8 cellular contexts compared by ENCODE assay signal in genomic region chr3:152474585-152474984, GRCh38.
DNase-seq lines count a peak whose midpoint lies in the region; ATAC-seq, FAIRE-seq and TF ChIP-seq lines count a peak whose summit lies in the region.

No MANE protein-coding gene starts in this region.

- no peaks in the 10 kb centered on the region for H3K36me3 Mint-ChIP-seq in mesothelial cell of epicardium

- H3K27ac ChIP-seq in HL-60 (replicated peaks) (no peak overlapping the region), small intestine (ENCODE audit: low read depth in 1 of 2, low read length in 1 of 2) (no peak overlapping the region)

- peak; percentile 25 for DNase-seq in Daoy (ENCODE audit: low read depth)
- peak in 1 of 2 experiments; percentile 60 for DNase-seq in HL-60 (ENCODE audit: low read depth in 1 of 2, low spot score in 1 of 2)
- peak; percentile 42 for DNase-seq in foreskin melanocyte
- peak; percentile 34 for DNase-seq in small intestine
- DNase-seq in mesothelial cell of epicardium (ENCODE audit: low spot score in 2 of 2, unreplicated experiment in 2 of 2): no peak
- no peak for DNase-seq in GM19238 (ENCODE audit: insufficient read length, low spot score)

- TF ChIP-seq CTCF in HL-60 (IDR thresholded peaks at IDR 0.05; ENCODE audit: insufficient read depth, low read length): peak; percentile 29
- no peak for TF ChIP-seq CTCF in mesothelial cell of epicardium (IDR thresholded peaks at IDR 0.05; ENCODE audit: unreplicated experiment)

- H3K36me3 ChIP-seq in small intestine (ENCODE audit: control insufficient read depth in 2 of 2, insufficient read depth in 2 of 2, low read length in 2 of 2): no peaks in the 10 kb centered on the region

- peaks cover 2% of the 10 kb centered on the region for H3K27me3 Mint-ChIP-seq in mesothelial cell of epicardium (ENCODE audit: low read depth)

- H3K4me1 Mint-ChIP-seq in mesothelial cell of epicardium: peaks cover 4% of the 10 kb centered on the region

- 76 to 78% (median 77%) methylated on average over 2 of the region's 2 CpGs for WGBS in small intestine, 3 donors

- FAIRE-seq in small intestine (lab: Jason Lieb, UNC): no peak

- peak; percentile 56 for ATAC-seq in GM19452 (IDR thresholded peaks at IDR 0.05; ENCODE audit: unreplicated experiment)
- ATAC-seq in SK-N-SH treated with all-trans-retinoic acid at 6 μM for 48 hours: peak; percentile 72

- no peak overlapping the region for H3K27ac Mint-ChIP-seq in mesothelial cell of epicardium

- peaks cover 8% of the 10 kb centered on the region for H3K9me3 Mint-ChIP-seq in mesothelial cell of epicardium

- H3K9me3 ChIP-seq in small intestine (ENCODE audit: control insufficient read depth, low read depth): no peaks in the 10 kb centered on the region

- H3K4me3 ChIP-seq in HL-60 (replicated peaks; ENCODE audit: insufficient read depth, low read length) (no peak overlapping the region), small intestine (ENCODE audit: low read depth in 1 of 2, low read length in 2 of 2) (no peak overlapping the region)

- H3K27me3 ChIP-seq in HL-60 (ENCODE audit: insufficient read depth, poor library complexity, severe bottlenecking) (no peaks in the 10 kb centered on the region), small intestine (ENCODE audit: control insufficient read depth in 2 of 2, insufficient read depth in 2 of 2, low read length in 2 of 2) (no peaks in the 10 kb centered on the region)

- H3K4me3 Mint-ChIP-seq in mesothelial cell of epicardium: no peak overlapping the region

- no peaks in the 10 kb centered on the region for H3K4me1 ChIP-seq in small intestine (ENCODE audit: control insufficient read depth in 2 of 2, insufficient read depth in 1 of 2, low read depth in 1 of 2, low read length in 1 of 2)

TF ChIP-seq in SK-N-SH treated with all-trans-retinoic acid at 6 μM for 48 hours, 23 proteins besides CTCF, POLR2A, EP300 and RAD21:
- TF ChIP-seq ARNTL (CRISPR knock-in tag; IDR thresholded peaks at IDR 0.05; ENCODE audit: borderline replicate concordance, low read depth) (no peak), ZC3H10 (CRISPR knock-in tag; IDR thresholded peaks at IDR 0.05) (no peak), ESRRG (CRISPR knock-in tag; IDR thresholded peaks at IDR 0.05) (no peak), ISL1 (CRISPR knock-in tag; IDR thresholded peaks at IDR 0.05) (no peak), CREB5 (CRISPR knock-in tag; IDR thresholded peaks at IDR 0.05; ENCODE audit: low read depth) (no peak), TCF4 (CRISPR knock-in tag; IDR thresholded peaks at IDR 0.05; ENCODE audit: borderline replicate concordance) (no peak), PPARA (CRISPR knock-in tag; IDR thresholded peaks at IDR 0.05; ENCODE audit: borderline replicate concordance) (no peak)
- TF ChIP-seq, protein P1, sequence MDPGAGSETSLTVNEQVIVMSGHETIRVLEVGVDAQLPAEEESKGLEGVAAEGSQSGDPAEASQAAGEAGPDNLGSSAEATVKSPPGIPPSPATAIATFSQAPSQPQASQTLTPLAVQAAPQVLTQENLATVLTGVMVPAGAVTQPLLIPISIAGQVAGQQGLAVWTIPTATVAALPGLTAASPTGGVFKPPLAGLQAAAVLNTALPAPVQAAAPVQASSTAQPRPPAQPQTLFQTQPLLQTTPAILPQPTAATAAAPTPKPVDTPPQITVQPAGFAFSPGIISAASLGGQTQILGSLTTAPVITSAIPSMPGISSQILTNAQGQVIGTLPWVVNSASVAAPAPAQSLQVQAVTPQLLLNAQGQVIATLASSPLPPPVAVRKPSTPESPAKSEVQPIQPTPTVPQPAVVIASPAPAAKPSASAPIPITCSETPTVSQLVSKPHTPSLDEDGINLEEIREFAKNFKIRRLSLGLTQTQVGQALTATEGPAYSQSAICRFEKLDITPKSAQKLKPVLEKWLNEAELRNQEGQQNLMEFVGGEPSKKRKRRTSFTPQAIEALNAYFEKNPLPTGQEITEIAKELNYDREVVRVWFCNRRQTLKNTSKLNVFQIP (CRISPR knock-in tag; IDR thresholded peaks at IDR 0.05; ENCODE audit: borderline replicate concordance, low read depth): no peak
- TF ChIP-seq, protein P2, sequence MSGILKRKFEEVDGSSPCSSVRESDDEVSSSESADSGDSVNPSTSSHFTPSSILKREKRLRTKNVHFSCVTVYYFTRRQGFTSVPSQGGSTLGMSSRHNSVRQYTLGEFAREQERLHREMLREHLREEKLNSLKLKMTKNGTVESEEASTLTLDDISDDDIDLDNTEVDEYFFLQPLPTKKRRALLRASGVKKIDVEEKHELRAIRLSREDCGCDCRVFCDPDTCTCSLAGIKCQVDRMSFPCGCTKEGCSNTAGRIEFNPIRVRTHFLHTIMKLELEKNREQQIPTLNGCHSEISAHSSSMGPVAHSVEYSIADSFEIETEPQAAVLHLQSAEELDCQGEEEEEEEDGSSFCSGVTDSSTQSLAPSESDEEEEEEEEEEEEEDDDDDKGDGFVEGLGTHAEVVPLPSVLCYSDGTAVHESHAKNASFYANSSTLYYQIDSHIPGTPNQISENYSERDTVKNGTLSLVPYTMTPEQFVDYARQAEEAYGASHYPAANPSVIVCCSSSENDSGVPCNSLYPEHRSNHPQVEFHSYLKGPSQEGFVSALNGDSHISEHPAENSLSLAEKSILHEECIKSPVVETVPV (CRISPR knock-in tag; IDR thresholded peaks at IDR 0.05): no peak

Comparison
In these comparisons a context has a peak if more than half of its experiments do, and no peak if none do; other contexts are left out.
1. DNase-seq: peak in Daoy (single experiment), foreskin melanocyte (single experiment) and small intestine (single experiment); none in mesothelial cell of epicardium (0 of 2) and GM19238 (single experiment).